Comparison of ENCODE assay signal across 8 cellular contexts in the genomic region with DNA sequence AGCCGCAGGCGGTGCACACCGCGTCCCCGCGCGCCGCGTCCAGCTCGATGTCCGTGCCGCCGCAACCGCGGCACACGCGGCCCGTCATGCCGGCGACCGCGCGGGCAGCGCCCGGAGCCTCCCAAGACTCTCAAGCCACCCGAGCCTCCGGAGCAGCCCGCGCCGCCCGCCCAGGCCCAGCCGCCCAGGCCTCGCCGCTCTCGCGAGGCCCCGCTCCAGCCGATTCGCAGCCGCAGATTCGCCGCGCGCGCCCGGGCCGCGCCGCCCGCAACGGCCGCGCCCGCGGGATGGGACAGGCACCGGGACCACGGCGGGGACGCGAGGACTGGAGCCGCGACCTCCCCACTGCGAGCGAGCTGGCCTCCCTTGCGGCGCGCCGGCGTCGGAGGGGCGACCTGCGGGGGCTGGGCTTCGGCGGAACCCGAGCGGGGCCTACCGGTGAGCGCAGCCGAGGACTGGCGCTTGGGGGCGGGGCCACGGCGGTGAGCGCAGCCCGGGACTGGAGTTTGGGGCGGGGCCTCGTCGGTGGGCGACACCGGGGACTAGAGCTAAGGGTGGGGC. TPM values are rescaled to one million over a fixed set of nuclear protein-coding genes. Genes with fewer than 3 reads are reported as not detected.
DNase-seq lines count a peak whose midpoint lies in the region; ATAC-seq and TF ChIP-seq lines count a peak whose summit lies in the region.

A gene with protein sequence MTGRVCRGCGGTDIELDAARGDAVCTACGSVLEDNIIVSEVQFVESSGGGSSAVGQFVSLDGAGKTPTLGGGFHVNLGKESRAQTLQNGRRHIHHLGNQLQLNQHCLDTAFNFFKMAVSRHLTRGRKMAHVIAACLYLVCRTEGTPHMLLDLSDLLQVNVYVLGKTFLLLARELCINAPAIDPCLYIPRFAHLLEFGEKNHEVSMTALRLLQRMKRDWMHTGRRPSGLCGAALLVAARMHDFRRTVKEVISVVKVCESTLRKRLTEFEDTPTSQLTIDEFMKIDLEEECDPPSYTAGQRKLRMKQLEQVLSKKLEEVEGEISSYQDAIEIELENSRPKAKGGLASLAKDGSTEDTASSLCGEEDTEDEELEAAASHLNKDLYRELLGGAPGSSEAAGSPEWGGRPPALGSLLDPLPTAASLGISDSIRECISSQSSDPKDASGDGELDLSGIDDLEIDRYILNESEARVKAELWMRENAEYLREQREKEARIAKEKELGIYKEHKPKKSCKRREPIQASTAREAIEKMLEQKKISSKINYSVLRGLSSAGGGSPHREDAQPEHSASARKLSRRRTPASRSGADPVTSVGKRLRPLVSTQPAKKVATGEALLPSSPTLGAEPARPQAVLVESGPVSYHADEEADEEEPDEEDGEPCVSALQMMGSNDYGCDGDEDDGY (minus strand): TSS at position 460 of the 561 bp plus-strand sequence. CDS start 372 bp downstream, at position 88.

- peak; percentile 85 for ATAC-seq in GM21529 (IDR thresholded peaks at IDR 0.05; ENCODE audit: unreplicated experiment)
- ATAC-seq in RWPE2 (ENCODE audit: low read depth), result peak; percentile 89
- ATAC-seq in stimulated activated naive CD8-positive, alpha-beta T cell treated with anti-CD3 and anti-CD28 coated beads, Interleukin-15, amount 100 ng/mL, for 72 hours, result peak; percentile 94

- H3K36me3 Mint-ChIP-seq in IgD-negative memory B cell, result no peaks in the 10 kb centered on the region
- peaks cover 23% of the 10 kb centered on the region for H3K36me3 Mint-ChIP-seq in nephron progenitor cell (ENCODE audit: low read depth)

- H3K27ac ChIP-seq in RWPE2 (ENCODE audit: poor library complexity, severe bottlenecking), result peak within 1 kb of the TSS; percentile 61

- no peaks in the 10 kb centered on the region for H3K27me3 ChIP-seq in RWPE2 (ENCODE audit: insufficient read depth, poor library complexity, severe bottlenecking)

- H3K4me3 Mint-ChIP-seq in IgD-negative memory B cell, result peak within 1 kb of the TSS; percentile 83 to 97 (median 92)
- peak within 1 kb of the TSS; percentile 86 for H3K4me3 Mint-ChIP-seq in nephron progenitor cell
- peak within 1 kb of the TSS; percentile 89 to 91 for H3K4me3 Mint-ChIP-seq in stimulated activated naive CD8-positive, alpha-beta T cell treated with anti-CD3 and anti-CD28 coated beads, Interleukin-15, amount 100 ng/mL, for 72 hours

- no peaks in the 10 kb centered on the region for H3K27me3 Mint-ChIP-seq in IgD-negative memory B cell
- H3K27me3 Mint-ChIP-seq in nephron progenitor cell (ENCODE audit: low read depth, poor library complexity), result peaks cover 31% of the 10 kb centered on the region
- no peaks in the 10 kb centered on the region for H3K27me3 Mint-ChIP-seq in stimulated activated naive CD8-positive, alpha-beta T cell treated with anti-CD3 and anti-CD28 coated beads, Interleukin-15, amount 100 ng/mL, for 72 hours

- no peaks in the 10 kb centered on the region for H3K9me3 ChIP-seq in RWPE2 (ENCODE audit: severe bottlenecking)

- no peaks in the 10 kb centered on the region for H3K36me3 ChIP-seq in RWPE2 (ENCODE audit: low read depth)

- H3K4me3 ChIP-seq in RWPE2 (ENCODE audit: severe bottlenecking) (peak within 1 kb of the TSS; percentile 70), fibroblast of the aortic adventitia (ENCODE audit: low read depth, low read length) (peak within 1 kb of the TSS; percentile 89)

- peaks cover 9 to 14% (median 11%) of the 10 kb centered on the region in 3 donors for H3K4me1 Mint-ChIP-seq in IgD-negative memory B cell
- peaks cover 11% of the 10 kb centered on the region for H3K4me1 Mint-ChIP-seq in nephron progenitor cell
- H3K4me1 Mint-ChIP-seq in stimulated activated naive CD8-positive, alpha-beta T cell treated with anti-CD3 and anti-CD28 coated beads, Interleukin-15, amount 100 ng/mL, for 72 hours, result peaks cover 55% of the 10 kb centered on the region

- no peaks in the 10 kb centered on the region for H3K9me3 Mint-ChIP-seq in IgD-negative memory B cell
- H3K9me3 Mint-ChIP-seq in nephron progenitor cell, result peaks cover 5% of the 10 kb centered on the region
- no peaks in the 10 kb centered on the region for H3K9me3 Mint-ChIP-seq in stimulated activated naive CD8-positive, alpha-beta T cell treated with anti-CD3 and anti-CD28 coated beads, Interleukin-15, amount 100 ng/mL, for 72 hours

- DNase-seq in DMS153 (lab: John Stamatoyannopoulos, UW) (peak; percentile 71), RWPE2 (ENCODE audit: low spot score) (peak; percentile 98), fibroblast of the aortic adventitia (ENCODE audit: low read depth) (peak; percentile 86), nephron progenitor cell (peak; percentile 99)
- DNase-seq in activated effector memory CD4-positive, alpha-beta T cell treated with Interleukin-2 at 50 U/mL for 16 hours, result peak; percentile 96
- peak; percentile 98 to 99 for DNase-seq in stimulated activated naive CD8-positive, alpha-beta T cell treated with anti-CD3 and anti-CD28 coated beads, Interleukin-15, amount 100 ng/mL, for 72 hours

- H3K27ac Mint-ChIP-seq in IgD-negative memory B cell (peak within 1 kb of the TSS; percentile 87 to 95 (median 93)), nephron progenitor cell (peak within 1 kb of the TSS; percentile 87)
- H3K27ac Mint-ChIP-seq in stimulated activated naive CD8-positive, alpha-beta T cell treated with anti-CD3 and anti-CD28 coated beads, Interleukin-15, amount 100 ng/mL, for 72 hours, result peak within 1 kb of the TSS; percentile 70 to 96

- no peak for TF ChIP-seq CTCF in RWPE2 (IDR thresholded peaks at IDR 0.05; ENCODE audit: poor library complexity, severe bottlenecking)
- TF ChIP-seq CTCF in fibroblast of the aortic adventitia (IDR thresholded peaks at IDR 0.05; ENCODE audit: insufficient read depth, low read length), result no peak
- TF ChIP-seq CTCF in nephron progenitor cell (IDR thresholded peaks at IDR 0.05), result no peak

- H3K4me1 ChIP-seq in RWPE2 (ENCODE audit: insufficient read depth, poor library complexity, severe bottlenecking), result peaks cover 3% of the 10 kb centered on the region

RNA-seq across cellular contexts. Expression of the gene that starts here (rescaled TPM):
- polyA plus RNA-seq in IgD-negative memory B cell, result 8.4 TPM
- total RNA-seq in fibroblast of the aortic adventitia (ENCODE audit: low replicate concordance), result 28.8 and 49.4 TPM in 2 replicates

Comparison
In these comparisons a context has a peak if more than half of its experiments do, and no peak if none do; other contexts are left out.
1. Peak in every context shown above with its lines: DNase-seq, ATAC-seq, H3K4me3 ChIP-seq and H3K27ac ChIP-seq.